ENCODE assay signal across 8 cellular contexts in the genomic region with DNA sequence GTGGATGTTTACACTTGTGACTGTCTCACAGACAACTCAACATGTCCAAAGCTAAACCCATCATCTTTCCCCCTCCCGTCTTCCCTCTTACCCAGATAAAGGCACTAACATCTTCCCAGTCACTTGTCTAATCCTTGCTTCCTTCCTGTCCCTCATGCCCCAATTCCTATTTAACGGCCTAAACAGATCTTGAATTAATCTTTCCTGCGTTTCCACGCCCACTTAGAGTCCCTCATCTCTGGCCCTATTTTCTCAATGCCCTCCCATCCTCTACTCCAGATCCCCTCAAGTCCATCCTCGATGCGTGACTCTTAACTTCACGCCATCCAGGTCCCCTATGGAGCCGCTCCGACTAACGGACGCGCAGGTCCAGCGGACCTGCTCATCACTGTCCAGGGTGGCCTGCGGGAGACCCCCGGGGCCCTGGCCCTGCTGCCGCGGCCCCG. TPM values are rescaled to one million over a fixed set of nuclear protein-coding genes. Genes with fewer than 3 reads are reported as not detected.
DNase-seq lines count a peak whose midpoint lies in the region; ATAC-seq, FAIRE-seq and TF ChIP-seq lines count a peak whose summit lies in the region.

No MANE protein-coding gene starts in this region.

- TF ChIP-seq CTCF in A549 (IDR thresholded peaks at IDR 0.05) (no peak), GM20000 (IDR thresholded peaks at IDR 0.05; ENCODE audit: extremely low read depth, missing control alignments) (no peak), VCaP (conservative IDR thresholded peaks at IDR 0.05) (no peak)

- no peak; a peak in 1 of 6 replicates for ATAC-seq in A549

- no peak for FAIRE-seq in A549 (lab: Jason Lieb, UNC)

- no peaks in the 10 kb centered on the region for H3K9me3 ChIP-seq in A549

- DNase-seq in A549 (ENCODE audit: low read depth in 1 of 2, low spot score in 1 of 2), result peak in 1 of 2 experiments; percentile 11
- peak; percentile 51 for DNase-seq in GM20000 (ENCODE audit: low spot score)
- DNase-seq in foreskin melanocyte, result peak; percentile 43
- DNase-seq in NCI-H2227 (lab: John Stamatoyannopoulos, UW; ENCODE audit: unreplicated experiment), result no peak
- DNase-seq in COR-L47 (lab: John Stamatoyannopoulos, UW), result no peak
- no peak for DNase-seq in cortex of kidney (lab: John Stamatoyannopoulos, UW)

- no peak for TF ChIP-seq RAD21 in A549 (conservative IDR thresholded peaks at IDR 0.05 in 1 of 2, IDR thresholded peaks at IDR 0.05 in 1 of 2)

- peak overlapping the region; percentile 94 to 97 for H3K27ac ChIP-seq in A549
- peak overlapping the region; percentile 92 for H3K27ac ChIP-seq in VCaP
- H3K27ac ChIP-seq in skin epidermis, result peak overlapping the region; percentile 72 to 98 (median 92)

- no peak for TF ChIP-seq EP300 in A549 (IDR thresholded peaks at IDR 0.05)

- TF ChIP-seq POLR2A in A549 (IDR thresholded peaks at IDR 0.05; ENCODE audit: low read length), result no peak

- WGBS in A549 (ENCODE audit: missing lambda C conversion rate), result 3% methylated on average over 13 of the region's 18 CpGs

- H3K4me3 ChIP-seq in A549 (peak overlapping the region; percentile 92), skin epidermis (peak overlapping the region; percentile 69 to 95 (median 89))

- H3K4me1 ChIP-seq in A549, result peaks cover 15% of the 10 kb centered on the region

- CTCF ChIA-PET in A549 (lab: Yijun Ruan, JAX), result no interaction called here

- peak overlapping the region; percentile 93 for H3K4me2 ChIP-seq in A549

- POLR2A ChIA-PET in A549 (lab: Yijun Ruan, JAX), result interaction anchor here (1.0 to 1.7 kb wide), 6 partner anchors 9 to 202 kb away, joined by 3 to 11 read pairs (median 4); no protein-coding TSS in a partner anchor

TF ChIP-seq in A549, 52 proteins besides CTCF, POLR2A, EP300 and RAD21:
- 0 out of 2 replicates have a peak, but pooled peaks have one; percentile 11 for TF ChIP-seq RARB (CRISPR knock-in tag; IDR thresholded peaks at IDR 0.05)
- no peak for TF ChIP-seq CBX2 (IDR thresholded peaks at IDR 0.05; ENCODE audit: borderline replicate concordance, low read depth)
- TF ChIP-seq CEBPB (IDR thresholded peaks at IDR 0.05), result no peak
- no peak for TF ChIP-seq KDM5A (IDR thresholded peaks at IDR 0.05)

RNA-seq across cellular contexts. Expression of gene SCLY, which starts 0.7 kb away (rescaled TPM):
- polyA plus RNA-seq in A549 (2011; rRNA removed) (19.0 and 19.3 TPM in 2 replicates), A549 (2017; fragmentation: RNase III; extraction: RNeasy Plus Mini Kit Qiagen cat#74134 plus additional on column Dnase treatment) (25.5 to 28.3 TPM (median 28.1 TPM) in 3 replicates)
- polyA plus RNA-seq in A549 (2012; cell fraction: cytosol; rRNA removed), result 29.2 and 38.4 TPM in 2 replicates
- 55.2 and 59.9 TPM in 2 replicates for polyA plus RNA-seq in A549 (2012; cell fraction: nucleus; rRNA removed)
- 21.5 and 32.3 TPM in 2 replicates for polyA minus RNA-seq in A549 (2011; rRNA and poly(A)+ RNA removed)

RNA-seq across cellular contexts. Expression of gene ESPNL, which starts 40.0 kb away (rescaled TPM):
- 0.04 and 0.07 TPM in 2 replicates for polyA plus RNA-seq in A549 (2011; rRNA removed)
- 0.12 and 0.16 TPM in 2 replicates for polyA plus RNA-seq in A549 (2012; cell fraction: cytosol; rRNA removed)
- 0.80 and 1.0 TPM in 2 replicates for polyA plus RNA-seq in A549 (2012; cell fraction: nucleus; rRNA removed)
- 0.15 to 0.22 TPM (median 0.17 TPM) in 3 replicates for polyA plus RNA-seq in A549 (2017; fragmentation: RNase III; extraction: RNeasy Plus Mini Kit Qiagen cat#74134 plus additional on column Dnase treatment)
- not detected in 2 replicates for polyA minus RNA-seq in A549 (2011; rRNA and poly(A)+ RNA removed)

Comparison
In these comparisons a context has a peak if more than half of its experiments do, and no peak if none do; other contexts are left out.
1. DNase-seq: peak in GM20000 (single experiment) and foreskin melanocyte (single experiment); none in NCI-H2227 (single experiment), COR-L47 (single experiment) and cortex of kidney (single experiment).
2. Peak in every context shown above with its lines, with median percentiles within 50 percentile points of each other: H3K27ac ChIP-seq.